ENCODE assay signal across 17 cellular contexts in genomic region chr3:45002139-45002660, GRCh38. TPM values are rescaled to one million over a fixed set of nuclear protein-coding genes. Genes with fewer than 3 reads are reported as not detected.
"Had no signal": no experiment of that assay in that cellular context is flagged by ENCODE, and none has a peak within 500 bp of the region (broad histone marks: within the 10 kb centered on the region; RNA-seq: fewer than 3 reads in every experiment).

No MANE protein-coding gene starts in this region.

- H3K4me3 ChIP-seq: esophagus squamous epithelium, left lung, pancreas, skin epidermis, tibial artery, vagina had no signal

- H3K27me3 ChIP-seq: brain microvascular endothelial cell, esophagus squamous epithelium, left lung, pancreas, tibial artery, vagina had no signal

- H3K4me1 ChIP-seq: left lung, tibial artery, vagina had no signal

- H3K27ac ChIP-seq: brain microvascular endothelial cell, esophagus squamous epithelium, pancreas, tibial artery, vagina had no signal

- H3K27me3 Mint-ChIP-seq: activated CD8-positive, alpha-beta T cell treated with anti-CD3 and anti-CD28 coated beads for 36 hours had no signal

- ATAC-seq: activated CD8-positive, alpha-beta T cell treated with anti-CD3 and anti-CD28 coated beads for 36 hours; left lung; pancreas had no signal

- H3K4me3 Mint-ChIP-seq: activated CD8-positive, alpha-beta T cell treated with anti-CD3 and anti-CD28 coated beads for 36 hours; activated T-helper 1 cell treated with anti-CD3 and anti-CD28 coated beads, Interleukin-12 subunit alpha, Interleukin-12 subunit beta, Interleukin-2, Interleukin-4 antibody, amounts not matched to agents 30 ng/mL and 10 ng/mL and 1 ng/mL, durations not matched to agents 14 hours and 24 hours and 36 hours had no signal

- H3K9me3 ChIP-seq: esophagus squamous epithelium, left lung, pancreas, tibial artery, vagina had no signal

- H3K27ac Mint-ChIP-seq: activated CD8-positive, alpha-beta T cell treated with anti-CD3 and anti-CD28 coated beads for 36 hours; activated T-helper 1 cell treated with anti-CD3 and anti-CD28 coated beads, Interleukin-12 subunit alpha, Interleukin-12 subunit beta, Interleukin-2, Interleukin-4 antibody, amounts not matched to agents 30 ng/mL and 10 ng/mL and 1 ng/mL, durations not matched to agents 14 hours and 24 hours and 36 hours had no signal

- DNase-seq: activated CD4-positive, CD25-positive, alpha-beta regulatory T cell treated with anti-CD3 and anti-CD28 coated beads, Interleukin-2, amount 50 U/mL, for 72 hours; activated CD8-positive, alpha-beta memory T cell treated with anti-CD3 and anti-CD28 coated beads, Interleukin-2, amount 50 U/mL, for 4 hours; activated CD8-positive, alpha-beta T cell treated with anti-CD3 and anti-CD28 coated beads for 36 hours; activated naive CD4-positive, alpha-beta T cell treated with Interleukin-2 at 50 U/mL for 16 hours; amygdala; brain microvascular endothelial cell; cerebellar nuclear complex; esophagus squamous epithelium; foreskin fibroblast; head of caudate nucleus; islet precursor cell; left lung; pancreas; tibial artery had no signal

RNA-seq across cellular contexts. Expression of gene CLEC3B, which starts 23.9 kb away (rescaled TPM):
- total RNA-seq: activated CD8-positive, alpha-beta T cell treated with anti-CD3 and anti-CD28 coated beads for 36 hours; activated T-helper 1 cell treated with anti-CD3 and anti-CD28 coated beads, Interleukin-12 subunit alpha, Interleukin-12 subunit beta, Interleukin-2, Interleukin-4 antibody, amounts not matched to agents 30 ng/mL and 10 ng/mL and 1 ng/mL, durations not matched to agents 14 hours and 24 hours and 36 hours had no signal
